ENCODE assay signal across 21 cellular contexts in the genomic region with DNA sequence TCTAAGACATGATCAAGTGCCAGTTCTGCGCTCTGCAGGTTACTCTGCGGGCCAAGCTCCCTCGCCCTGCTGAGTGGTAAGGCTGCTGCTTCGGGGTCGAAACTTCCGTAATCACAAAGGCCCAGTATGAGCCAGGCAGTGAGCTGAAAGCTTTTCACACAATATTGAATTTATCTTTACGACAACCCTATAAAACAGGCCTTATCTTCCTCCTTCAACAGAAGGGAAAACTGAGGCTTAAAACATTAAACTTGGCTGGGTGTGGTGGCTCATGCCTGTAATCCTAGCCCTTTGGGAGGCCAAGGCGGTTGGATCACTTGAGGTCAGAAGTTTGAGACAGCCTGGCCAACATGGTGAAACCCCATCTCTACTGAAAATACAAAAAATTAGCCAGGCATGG.
"Had no signal": no experiment of that assay in that cellular context is flagged by ENCODE, and none has a peak within 500 bp of the region (broad histone marks: within the 10 kb centered on the region; RNA-seq: fewer than 3 reads in every experiment).

No MANE protein-coding gene starts in this region.

- H3K36me3 ChIP-seq: esophagus squamous epithelium, gastroesophageal sphincter, heart left ventricle, left lung, lower lobe of right lung had no signal

- H3K4me1 ChIP-seq: foreskin keratinocyte, gastroesophageal sphincter had no signal

- H3K9me3 ChIP-seq: esophagus squamous epithelium, gastroesophageal sphincter, heart left ventricle, left lung, lower lobe of right lung had no signal

- ATAC-seq: effector memory CD8-positive, alpha-beta T cell; esophagus mucosa; foreskin keratinocyte; gastroesophageal sphincter; heart left ventricle; left lung; left ventricle myocardium superior; lower lobe of right lung had no signal

- DNase-seq: cortex of kidney; effector CD8-positive, alpha-beta T cell; effector memory CD8-positive, alpha-beta T cell; endodermal cell; erythroblast; esophagus squamous epithelium; foreskin keratinocyte; heart left ventricle; hypothalamus; immature natural killer cell; islet precursor cell; kidney; kidney glomerular epithelial cell; left lung; left ventricle myocardium superior; lower lobe of right lung; mesenchymal stem cell had no signal

- H3K27me3 ChIP-seq: foreskin keratinocyte, gastroesophageal sphincter, heart left ventricle, hepatocyte, left lung had no signal

- H3K27ac ChIP-seq: epithelial cell of prostate, esophagus squamous epithelium, foreskin keratinocyte, gastroesophageal sphincter, heart left ventricle, hepatocyte, left lung, lower lobe of right lung had no signal

- H3K4me3 ChIP-seq: esophagus squamous epithelium, gastroesophageal sphincter, heart left ventricle, hepatocyte, left lung, lower lobe of right lung had no signal
